Comparison of ENCODE assay signal across 14 cellular contexts in the genomic region with DNA sequence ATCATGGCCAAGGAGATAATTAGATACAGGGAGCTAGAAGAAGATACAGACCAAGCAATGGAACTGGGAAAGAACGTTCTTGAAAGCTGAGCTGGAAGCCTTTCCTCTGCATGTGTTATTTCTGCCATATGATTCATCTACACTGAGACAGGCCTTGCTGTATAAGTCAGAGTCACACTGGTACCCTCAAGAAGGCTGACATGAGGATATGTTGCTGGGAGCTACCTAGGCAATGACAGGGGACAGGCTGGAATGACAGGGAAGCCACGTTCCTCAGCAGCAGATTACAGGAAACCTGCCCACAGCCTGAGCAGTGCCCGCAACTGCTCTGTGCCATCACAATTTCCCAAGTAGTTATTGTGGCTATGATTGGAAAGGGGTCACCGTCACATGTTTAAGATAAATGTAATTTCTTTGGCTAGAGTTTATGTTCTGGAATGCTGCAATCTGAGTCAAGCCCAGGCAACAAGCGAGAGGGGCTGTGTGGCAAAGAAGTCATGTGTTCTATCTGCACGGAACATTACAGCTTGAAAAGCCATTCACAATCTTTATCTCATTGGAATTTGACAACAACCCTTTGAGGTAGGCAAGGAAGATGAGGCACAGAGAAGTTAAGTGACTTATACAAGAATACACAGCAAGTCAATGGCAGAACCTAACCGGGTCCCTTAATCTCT.
A peak's percentile ranks its signal among the peaks of the same experiment; 100 is the strongest.
DNase-seq lines count a peak whose midpoint lies in the region; ATAC-seq, FAIRE-seq and TF ChIP-seq lines count a peak whose summit lies in the region.
"Had no signal": no experiment of that assay in that cellular context is flagged by ENCODE, and none has a peak within 500 bp of the region (broad histone marks: within the 10 kb centered on the region; RNA-seq: fewer than 3 reads in every experiment).

No MANE protein-coding gene starts in this region.

- H3K36me3 ChIP-seq in gastrocnemius medialis = no peaks in the 10 kb centered on the region
- H3K36me3 ChIP-seq: SJCRH30 had no signal

- peaks cover 39 to 49% of the 10 kb centered on the region in 2 donors for H3K4me1 ChIP-seq in gastrocnemius medialis
- H3K4me1 ChIP-seq: SJCRH30 had no signal

- no peak for FAIRE-seq in HTR-8/SVneo (lab: Jason Lieb, UNC)
- FAIRE-seq: colon had no signal

- no peak for TF ChIP-seq CTCF in foreskin fibroblast (IDR thresholded peaks at IDR 0.05; ENCODE audit: low read depth, low read length)
- TF ChIP-seq CTCF in gastrocnemius medialis (IDR thresholded peaks at IDR 0.05 in 4 of 5, conservative IDR thresholded peaks at IDR 0.05 in 1 of 5) = peak in 1 of 5 experiments; percentile 23

- H3K27me3 Mint-ChIP-seq in activated CD4-positive, alpha-beta T cell treated with anti-CD3 and anti-CD28 coated beads, Interleukin-2, amount 10 ng/mL, durations not matched to agents 24 days and 14 days = peaks cover 2% of the 10 kb centered on the region

- ATAC-seq in gastrocnemius medialis = peak; percentile 91 to 93
- ATAC-seq: stimulated activated naive CD8-positive, alpha-beta T cell treated with anti-CD3 and anti-CD28 coated beads, Interleukin-15, Interleukin-2, amounts not matched to agents 100 U/mL and 50 U/mL, for 24 hours had no signal

- peak; percentile 21 to 22 for TF ChIP-seq POLR2A in gastrocnemius medialis (IDR thresholded peaks at IDR 0.05)

- in situ Hi-C loops in gastrocnemius medialis (cut with MboI; ENCODE audit: low sequenced_read_pairs in 4 of 4) = loop anchor here in 2 of 4 donors (25.0 kb wide), 2 partner anchors 273 to 298 kb away; no protein-coding TSS in a partner anchor

- intact Hi-C loops in gastrocnemius medialis (cut with DNase I; ENCODE audit: low total_unique reads) (loop anchor here (1.0 to 10.0 kb wide), 5 partner anchors 16 to 610 kb away; a partner anchor contains a TSS), posterior vena cava (cut with DNase I) (loop anchor here in 1 of 2 donors (10.0 kb wide), 1 partner anchor 300 kb away; no protein-coding TSS in a partner anchor)
- intact Hi-C loops in activated CD4-positive, alpha-beta T cell treated with anti-CD3 and anti-CD28 coated beads, Interleukin-2, amount 10 ng/mL, durations not matched to agents 24 days and 14 days (cut with micrococcal nuclease) = no loop called here

- H3K27ac ChIP-seq in angular gyrus (ENCODE audit: low read depth, low read length) = peak overlapping the region; percentile 37
- H3K27ac ChIP-seq in gastrocnemius medialis = peak overlapping the region; percentile 88 to 95 (median 94)
- H3K27ac ChIP-seq: lower lobe of right lung, SJCRH30 had no signal

- H3K4me3 ChIP-seq in foreskin fibroblast (ENCODE audit: low read depth in 1 of 2, low read length in 2 of 2) = no peak overlapping the region
- H3K4me3 ChIP-seq in gastrocnemius medialis = no peak overlapping the region
- H3K4me3 ChIP-seq: lower lobe of right lung, SJCRH30 had no signal

- H3K36me3 Mint-ChIP-seq in activated CD4-positive, alpha-beta T cell treated with anti-CD3 and anti-CD28 coated beads, Interleukin-2, amount 10 ng/mL, durations not matched to agents 24 days and 14 days (ENCODE audit: low read depth) = no peaks in the 10 kb centered on the region

- DNase-seq in GM03348 (ENCODE audit: low spot score) = peak; percentile 74
- DNase-seq in foreskin fibroblast = peak; percentile 88 to 91
- peak; percentile 81 to 83 for DNase-seq in gastrocnemius medialis
- DNase-seq in cerebellar nuclear complex (lab: John Stamatoyannopoulos, UW) = no peak
- DNase-seq in activated CD4-positive, alpha-beta T cell treated with anti-CD3 and anti-CD28 coated beads, Interleukin-2, amount 10 ng/mL, durations not matched to agents 24 days and 14 days = no peak
- DNase-seq in HTR-8/SVneo (ENCODE audit: insufficient read length, low spot score) = no peak
- no peak for DNase-seq in posterior vena cava (ENCODE audit: low spot score)
- DNase-seq: lower lobe of right lung; NCI-H524; SJCRH30; stimulated activated CD4-positive, alpha-beta T cell treated with anti-CD3 and anti-CD28 coated beads, Interleukin-2, amount 100 ng/mL, for 48 hours; stimulated activated naive CD8-positive, alpha-beta T cell treated with anti-CD3 and anti-CD28 coated beads, Interleukin-15, Interleukin-2, amounts not matched to agents 100 U/mL and 50 U/mL, for 24 hours had no signal

- no peak overlapping the region for H3K4me3 Mint-ChIP-seq in activated CD4-positive, alpha-beta T cell treated with anti-CD3 and anti-CD28 coated beads, Interleukin-2, amount 10 ng/mL, durations not matched to agents 24 days and 14 days

- no peaks in the 10 kb centered on the region for H3K9me3 ChIP-seq in gastrocnemius medialis

- no peaks in the 10 kb centered on the region for H3K27me3 ChIP-seq in gastrocnemius medialis
- H3K27me3 ChIP-seq: SJCRH30 had no signal

- peaks cover 11% of the 10 kb centered on the region for H3K9me3 Mint-ChIP-seq in activated CD4-positive, alpha-beta T cell treated with anti-CD3 and anti-CD28 coated beads, Interleukin-2, amount 10 ng/mL, durations not matched to agents 24 days and 14 days

- H3K27ac Mint-ChIP-seq in activated CD4-positive, alpha-beta T cell treated with anti-CD3 and anti-CD28 coated beads, Interleukin-2, amount 10 ng/mL, durations not matched to agents 24 days and 14 days = no peak overlapping the region

- H3K4me1 Mint-ChIP-seq in activated CD4-positive, alpha-beta T cell treated with anti-CD3 and anti-CD28 coated beads, Interleukin-2, amount 10 ng/mL, durations not matched to agents 24 days and 14 days = no peaks in the 10 kb centered on the region

Comparison
In these comparisons a context has a peak if more than half of its experiments do, and no peak if none do; other contexts are left out.
1. DNase-seq: peak in GM03348 (single experiment), foreskin fibroblast (2 of 2) and gastrocnemius medialis (2 of 2); none in cerebellar nuclear complex (0 of 2), activated CD4-positive, alpha-beta T cell treated with anti-CD3 and anti-CD28 coated beads, Interleukin-2, amount 10 ng/mL, durations not matched to agents 24 days and 14 days (single experiment), HTR-8/SVneo (single experiment) and posterior vena cava (single experiment).